In genomic region chr17:80544655-80545498, GRCh38 we compare ENCODE assay signal across 8 cellular contexts. TPM values are rescaled to one million over a fixed set of nuclear protein-coding genes. Genes with fewer than 3 reads are reported as not detected.
DNase-seq lines count a peak whose midpoint lies in the region; ATAC-seq and TF ChIP-seq lines count a peak whose summit lies in the region.

Gene RPTOR, plus strand, starts transcription at chr17:80544838. Its CDS starts 792 bp downstream, at chr17:80545630.

- intact Hi-C loops in breast epithelium (cut with DNase I; ENCODE audit: low total_unique reads) = no loop called here

- H3K27ac ChIP-seq in WERI-Rb-1 (peak within 1 kb of the TSS; percentile 84), breast epithelium (peak within 1 kb of the TSS; percentile 73 to 89)

- H3K4me2 ChIP-seq in skeletal muscle satellite cell (ENCODE audit: low read length) = peak within 1 kb of the TSS; percentile 84

- no peak for TF ChIP-seq POLR2A in breast epithelium (IDR thresholded peaks at IDR 0.05)

- DNase-seq in GF-D8 (lab: John Stamatoyannopoulos, UW) = peak; percentile 64
- peak; percentile 88 for DNase-seq in NCI-H2196 treated with DMSO at 0.1 percent for 48 hours (lab: John Stamatoyannopoulos, UW; ENCODE audit: unreplicated experiment)
- DNase-seq in WERI-Rb-1 = peak; percentile 97
- DNase-seq in breast epithelium (ENCODE audit: low spot score in 2 of 2) = peak; percentile 77 to 81

- H3K9me3 ChIP-seq in WERI-Rb-1 (ENCODE audit: severe bottlenecking) (no peaks in the 10 kb centered on the region), breast epithelium (no peaks in the 10 kb centered on the region), iPS-18c (ENCODE audit: control insufficient read depth, insufficient read depth, low read length) (no peaks in the 10 kb centered on the region), skeletal muscle satellite cell (replicated peaks; ENCODE audit: low read length) (no peaks in the 10 kb centered on the region)

- H3K4me3 ChIP-seq in WERI-Rb-1 (ENCODE audit: low read depth, low read length) = peak within 1 kb of the TSS; percentile 96
- H3K4me3 ChIP-seq in breast epithelium = peak within 1 kb of the TSS; percentile 84 to 96 (median 95)
- peak within 1 kb of the TSS; percentile 92 for H3K4me3 ChIP-seq in iPS-18c (ENCODE audit: insufficient read depth, low read depth, low read length)
- peak within 1 kb of the TSS; percentile 98 for H3K4me3 ChIP-seq in skeletal muscle satellite cell (ENCODE audit: low read length)

- H3K4me1 ChIP-seq in breast epithelium (peaks cover 0 to 10% of the 10 kb centered on the region in 2 donors), skeletal muscle satellite cell (ENCODE audit: control insufficient read depth, insufficient read depth, low read length) (peaks cover 24% of the 10 kb centered on the region)

- H3K9ac ChIP-seq in skeletal muscle satellite cell (ENCODE audit: low read depth, low read length) = peak within 1 kb of the TSS; percentile 98

- H3K36me3 ChIP-seq in WERI-Rb-1 (peaks cover 32% of the 10 kb centered on the region), breast epithelium (no peaks in the 10 kb centered on the region), skeletal muscle satellite cell (ENCODE audit: insufficient read depth, low read length) (no peaks in the 10 kb centered on the region)

- peak; percentile 90 for ATAC-seq in HG02970 (IDR thresholded peaks at IDR 0.05; ENCODE audit: low FRiP score, unreplicated experiment)
- ATAC-seq in GM21786 (IDR thresholded peaks at IDR 0.05; ENCODE audit: unreplicated experiment) = no peak

- H3K27me3 ChIP-seq in WERI-Rb-1 (ENCODE audit: insufficient read depth, low read depth, severe bottlenecking) = no peaks in the 10 kb centered on the region
- no peaks in the 10 kb centered on the region for H3K27me3 ChIP-seq in breast epithelium
- H3K27me3 ChIP-seq in skeletal muscle satellite cell (ENCODE audit: control insufficient read depth, insufficient read depth, low read length) = peaks cover 4% of the 10 kb centered on the region

- TF ChIP-seq CTCF in WERI-Rb-1 (IDR thresholded peaks at IDR 0.05; ENCODE audit: low read depth, low read length) (no peak), breast epithelium (IDR thresholded peaks at IDR 0.05) (peak in 1 of 3 donors; percentile 6)

RNA-seq across cellular contexts. Expression of gene RPTOR, which starts in this region (rescaled TPM):
- total RNA-seq in breast epithelium = 10 to 100 TPM; 21.4 to 27.5 (median 23.6) TPM
- total RNA-seq in skeletal muscle satellite cell (2012; rRNA removed) = 27.7 and 30.2 TPM in 2 replicates
